In genomic region chr12:50411051-50411660, GRCh38 we compare ENCODE assay signal across 28 cellular contexts. TPM values are rescaled to one million over a fixed set of nuclear protein-coding genes. Genes with fewer than 3 reads are reported as not detected.
DNase-seq lines count a peak whose midpoint lies in the region; ATAC-seq, FAIRE-seq and TF ChIP-seq lines count a peak whose summit lies in the region.
"Had no signal": no experiment of that assay in that cellular context is flagged by ENCODE, and none has a peak within 500 bp of the region (broad histone marks: within the 10 kb centered on the region; RNA-seq: fewer than 3 reads in every experiment).

No MANE protein-coding gene starts in this region.

- TF ChIP-seq RAD21 in GM12878 (IDR thresholded peaks at IDR 0.05; ENCODE audit: insufficient read depth, low read depth, low read length), result no peak

- H3K36me3 ChIP-seq in GM12878 (ENCODE audit: control insufficient read depth in 2 of 2, insufficient read depth in 2 of 2, low read length in 1 of 2) (peaks cover 0 to 3% of the 10 kb centered on the region in 2 experiments; a peak in 2 of 4 replicates), thyroid gland (no peaks in the 10 kb centered on the region), GM23248 (ENCODE audit: low read depth) (0 out of 2 replicates have a peak, but pooled peaks cover 3% of the 10 kb centered on the region)
- H3K36me3 ChIP-seq: colonic mucosa, sigmoid colon had no signal

- H3K27ac ChIP-seq in GM12878 (ENCODE audit: control insufficient read depth, insufficient read depth) (no peak overlapping the region), thyroid gland (no peak overlapping the region), GM23248 (no peak overlapping the region)
- H3K27ac ChIP-seq: colonic mucosa, esophagus muscularis mucosa, parathyroid adenoma, sigmoid colon, SJCRH30 had no signal

- H3K4me1 ChIP-seq in GM12878 (ENCODE audit: control insufficient read depth, insufficient read depth, low read length) (no peaks in the 10 kb centered on the region), thyroid gland (peaks cover 6 to 8% of the 10 kb centered on the region in 2 donors), GM23248 (ENCODE audit: insufficient read depth) (no peaks in the 10 kb centered on the region)
- H3K4me1 ChIP-seq: colonic mucosa, parathyroid adenoma, SJCRH30 had no signal

- H4K20me1 ChIP-seq in GM12878 (ENCODE audit: control insufficient read depth, insufficient read depth) (no peaks in the 10 kb centered on the region), GM23248 (ENCODE audit: insufficient read depth) (peaks cover 12% of the 10 kb centered on the region)

- no peaks in the 10 kb centered on the region; the same call in 2 of the 3 replicates for H3K9me3 ChIP-seq in GM12878 (replicated peaks; ENCODE audit: control insufficient read depth, insufficient read depth, low read length)
- no peaks in the 10 kb centered on the region for H3K9me3 ChIP-seq in thyroid gland
- H3K9me3 ChIP-seq in GM23248 (ENCODE audit: low read depth), result no peaks in the 10 kb centered on the region
- H3K9me3 ChIP-seq: colonic mucosa, esophagus muscularis mucosa, sigmoid colon, SJCRH30 had no signal

- RAD21 ChIA-PET in GM12878 (lab: Charles Lee; ENCODE audit: unreplicated experiment), result interaction anchor here (0.5 kb wide), 1 partner anchor 239 kb away, joined by 3 read pairs; no protein-coding TSS in a partner anchor

- POLR2A ChIA-PET in GM12878 (lab: Charles Lee), result interaction anchor here (0.7 to 0.8 kb wide), 2 partner anchors 49 to 128 kb away, joined by 3 to 5 read pairs; partner anchors contain the start of gene LIMA1

- H3K79me2 ChIP-seq in GM12878 (ENCODE audit: control insufficient read depth, insufficient read depth, low read length) (peaks cover 77% of the 10 kb centered on the region), GM23248 (ENCODE audit: insufficient read depth) (peaks cover 100% of the 10 kb centered on the region)

- CTCF ChIA-PET in GM12878 (lab: Yijun Ruan, JAX), result no interaction called here

- TF ChIP-seq POLR2A in NB4 (IDR thresholded peaks at IDR 0.05; ENCODE audit: extremely low read depth, insufficient read length) (no peak), GM12878 (IDR thresholded peaks at IDR 0.05; ENCODE audit: low read depth, low read length) (no peak), thyroid gland (IDR thresholded peaks at IDR 0.05) (no peak)

- H3K4me3 ChIP-seq in NB4 (ENCODE audit: low read depth, low read length) (no peak overlapping the region), GM12878 (no peak overlapping the region), thyroid gland (replicated peaks in 1 of 3) (no peak overlapping the region), GM23248 (no peak overlapping the region)
- H3K4me3 ChIP-seq: colonic mucosa, esophagus muscularis mucosa, sigmoid colon, SJCRH30 had no signal

- intact Hi-C loops in GM12878 (cut with micrococcal nuclease; ENCODE audit: unreplicated experiment) (no loop called here), thyroid gland (cut with DNase I) (no loop called here)

- H3F3A ChIP-seq in GM23248 (ENCODE audit: insufficient read depth), result no peaks in the 10 kb centered on the region

- whole genome bisulfite sequencing in GM12878 (ENCODE audit: insufficient coverage, insufficient replicate concordance, low lambda C conversion rate, missing lambda C conversion rate), result 90% methylated on average over 9 of the region's 9 CpGs
- WGBS in thyroid gland, 2 donors, result 77 to 83% methylated on average over 9 of the region's 9 CpGs
- 89 to 90% methylated on average over 9 of the region's 9 CpGs for WGBS in GM23248 (ENCODE audit: low coverage in 1 of 2, low lambda C conversion rate in 2 of 2, missing lambda C conversion rate in 2 of 2), 2 experiments

- DNase-seq in NB4 (ENCODE audit: low read depth) (peak; percentile 39), GM12878 (ENCODE audit: low read depth, low spot score) (no peak), left lobe of liver (ENCODE audit: low spot score) (no peak), thyroid gland (peak; percentile 59 to 62), GM23248 (no peak)
- DNase-seq in stimulated activated CD4-positive, alpha-beta T cell treated with anti-CD3 and anti-CD28 coated beads, Interleukin-4, amount 100 ng/mL, for 24 hours, result no peak
- DNase-seq: activated CD4-positive, alpha-beta T cell treated with anti-CD3 and anti-CD28 coated beads, Interleukin-2, amount 10 ng/mL, durations not matched to agents 24 days and 14 days; activated naive CD8-positive, alpha-beta T cell treated with anti-CD3 and anti-CD28 coated beads for 36 hours; CD8-positive, alpha-beta memory T cell; colonic mucosa; DMS53; effector memory CD8-positive, alpha-beta T cell; GF-D8; KG1; NCI-H1092 treated with DMSO at 0.1 percent for 48 hours; NCI-H1930; NCI-H446; nephron progenitor cell; PC-3; sigmoid colon; SJCRH30; substantia nigra; T-cell had no signal

- no peak for TF ChIP-seq CTCF in NB4 (IDR thresholded peaks at IDR 0.05; ENCODE audit: low read depth, low read length)
- TF ChIP-seq CTCF in GM12878 (IDR thresholded peaks at IDR 0.05 in 2 of 3, conservative IDR thresholded peaks at IDR 0.05 in 1 of 3; ENCODE audit: control insufficient read depth in 2 of 3, extremely low read depth in 1 of 3, insufficient read depth in 1 of 3, low read depth in 3 of 3, low read length in 3 of 3), result no peak
- TF ChIP-seq CTCF in thyroid gland (IDR thresholded peaks at IDR 0.05), result no peak

- no peak overlapping the region for H2AFZ ChIP-seq in GM12878 (ENCODE audit: control insufficient read depth, low read depth, low read length)
- H2AFZ ChIP-seq in GM23248, result no peak overlapping the region
- H2AFZ ChIP-seq: parathyroid adenoma had no signal

- no peak for TF ChIP-seq EP300 in GM12878 (IDR thresholded peaks at IDR 0.05; ENCODE audit: borderline replicate concordance in 1 of 2, control insufficient read depth in 1 of 2, low read depth in 2 of 2, low read length in 2 of 2)

- no peak overlapping the region for H3K4me2 ChIP-seq in GM12878 (ENCODE audit: control insufficient read depth, insufficient read depth)
- H3K4me2 ChIP-seq in GM23248 (ENCODE audit: unreplicated experiment), result no peak overlapping the region

- peak; percentile 97 for FAIRE-seq in GM12878 (lab: Jason Lieb, UNC)

- no TSS peak for BruUV-seq in GM12878 (replicated peaks; lab: Mats Ljungman, UMichigan)

- H3K9me2 ChIP-seq in GM23248 (ENCODE audit: insufficient read depth), result no peaks in the 10 kb centered on the region

- SMC1A ChIA-PET in GM12878 (lab: Charles Lee; ENCODE audit: uncharacterized antibody, unreplicated experiment), result interaction anchor here (0.8 kb wide), 2 partner anchors 8 to 16 kb away, joined by 3 read pairs; no protein-coding TSS in a partner anchor

- ATAC-seq in GM12878, result no peak
- ATAC-seq in left lobe of liver, result peak; percentile 65
- ATAC-seq in HG02884 (IDR thresholded peaks at IDR 0.05; ENCODE audit: unreplicated experiment), result no peak
- ATAC-seq: activated T-helper 17 cell treated with anti-CD3 and anti-CD28 coated beads, Interleukin-2, amount 50 U/mL, for 72 hours; effector memory CD8-positive, alpha-beta T cell; HCT116; PC-3; T-cell had no signal

- no peaks in the 10 kb centered on the region for H3K27me3 ChIP-seq in GM12878 (replicated peaks in 1 of 2; ENCODE audit: control insufficient read depth in 2 of 2, insufficient read depth in 2 of 2, low read length in 1 of 2)
- no peaks in the 10 kb centered on the region for H3K27me3 ChIP-seq in thyroid gland
- H3K27me3 ChIP-seq in GM23248 (replicated peaks; ENCODE audit: insufficient read depth), result no peaks in the 10 kb centered on the region
- H3K27me3 ChIP-seq: colonic mucosa, esophagus muscularis mucosa, sigmoid colon, SJCRH30 had no signal

- H3K9ac ChIP-seq in GM12878 (ENCODE audit: control insufficient read depth, insufficient read depth, low read length) (no peak overlapping the region), GM23248 (no peak overlapping the region)
- H3K9ac ChIP-seq: parathyroid adenoma had no signal

- in situ Hi-C loops in GM12878 (cut with MboI) (no loop called here), GM23248 (cut with MboI) (no loop called here)

RNA-seq across cellular contexts. Expression of gene LARP4, which starts 10.5 kb away (rescaled TPM):
- 53.9 and 56.5 TPM in 2 replicates for total RNA-seq in GM12878 (2013; cell fraction: nucleolus; rRNA removed)
- total RNA-seq in GM12878 (2014; rRNA removed), result 28.3 and 29.9 TPM in 2 replicates
- total RNA-seq in GM12878 (2014; rRNA removed; fragmentation: Illumina TruSeq; extraction: Trizol), result 40.4 and 41.2 TPM in 2 replicates
- total RNA-seq in GM12878 (2021), result 55.8 and 56.2 TPM in 2 replicates
- polyA plus RNA-seq in GM12878 (2011; ENCODE audit: low read depth), result 7.1 TPM
- polyA plus RNA-seq in GM12878 (2011; rRNA removed), result 29.9 and 38.5 TPM in 2 replicates
- polyA plus RNA-seq in GM12878 (2011; cell fraction: cytosol; rRNA removed), result 13.9 and 14.5 TPM in 2 replicates
- 18.4 and 22.3 TPM in 2 replicates for polyA plus RNA-seq in GM12878 (2011; cell fraction: nucleus; rRNA removed)
- polyA plus RNA-seq in GM12878 (2012), result 9.2 and 10.7 TPM in 2 replicates
- polyA plus RNA-seq in GM12878 (2014; fragmentation: Illumina TruSeq; extraction: Trizol), result 51.2 and 52.0 TPM in 2 replicates
- 10 to 100 TPM; 24.1 to 26.6 TPM for polyA plus RNA-seq in GM12878 (2014; fragmentation: Nextera tagmentation; extraction: Ambion mirVana)
- 25.0 and 26.5 TPM in 2 replicates for polyA plus RNA-seq in GM12878 (2014; rRNA removed)
- 10 to 100 TPM; 65.4 to 72.6 TPM for polyA plus RNA-seq in GM12878 (2016; fragmentation: Nextera tagmentation; extraction: Ambion mirVana)
- 25.9 and 43.2 TPM in 2 replicates for polyA minus RNA-seq in GM12878 (2011; rRNA and poly(A)+ RNA removed)
- 23.6 and 28.5 TPM in 2 replicates for polyA minus RNA-seq in GM12878 (2011; cell fraction: cytosol; rRNA and poly(A)+ RNA removed)
- 10.8 and 16.3 TPM in 2 replicates for polyA minus RNA-seq in GM12878 (2011; cell fraction: nucleus; rRNA and poly(A)+ RNA removed)
- 67.1 TPM for total RNA-seq in left lobe of liver
- 10 to 100 TPM; 42.5 to 77.3 (median 50.0) TPM for total RNA-seq in thyroid gland
- 17.4 and 27.1 TPM in 2 replicates for total RNA-seq in GM23248 (2014; rRNA removed; shearing (Covaris generic))
- polyA plus RNA-seq in GM23248 (2016; fragmentation: Nextera tagmentation; extraction: Ambion mirVana), result 30.9 and 34.6 TPM in 2 replicates

RNA-seq across cellular contexts. Expression of gene FAM186A, which starts 14.7 kb away (rescaled TPM):
- total RNA-seq in GM12878 (2013; cell fraction: nucleolus; rRNA removed), result not detected in 2 replicates
- total RNA-seq in GM12878 (2014; rRNA removed) (not detected in 2 replicates), GM12878 (2014; rRNA removed; fragmentation: Illumina TruSeq; extraction: Trizol) (not detected in 2 replicates), GM12878 (2021) (not detected in 2 replicates), left lobe of liver (not detected), thyroid gland (not detected)
- polyA plus RNA-seq in GM12878 (2011; ENCODE audit: low read depth), result not detected
- polyA plus RNA-seq in GM12878 (2011; rRNA removed) (not detected in 2 replicates), GM12878 (2014; fragmentation: Illumina TruSeq; extraction: Trizol) (not detected in 2 replicates), GM12878 (2014; fragmentation: Nextera tagmentation; extraction: Ambion mirVana) (under 1 TPM; 0.04 to 0.06 TPM), GM12878 (2014; rRNA removed) (not detected in 2 replicates), GM12878 (2016; fragmentation: Nextera tagmentation; extraction: Ambion mirVana) (under 1 TPM; 0.11 TPM), GM23248 (2016; fragmentation: Nextera tagmentation; extraction: Ambion mirVana) (not detected in 2 replicates)
- not detected in 2 replicates for polyA plus RNA-seq in GM12878 (2011; cell fraction: cytosol; rRNA removed)
- polyA plus RNA-seq in GM12878 (2011; cell fraction: nucleus; rRNA removed), result not detected in 2 replicates
- 0.10 and 0.14 TPM in 2 replicates for polyA plus RNA-seq in GM12878 (2012)
- not detected in 2 replicates for polyA minus RNA-seq in GM12878 (2011; rRNA and poly(A)+ RNA removed)
- not detected in 2 replicates for polyA minus RNA-seq in GM12878 (2011; cell fraction: cytosol; rRNA and poly(A)+ RNA removed)
- not detected in 2 replicates for polyA minus RNA-seq in GM12878 (2011; cell fraction: nucleus; rRNA and poly(A)+ RNA removed)
- not detected in 2 replicates for total RNA-seq in GM23248 (2014; rRNA removed; shearing (Covaris generic))
- total RNA-seq: activated CD4-positive, alpha-beta T cell treated with anti-CD3 and anti-CD28 coated beads, Interleukin-2, amount 10 ng/mL, durations not matched to agents 24 days and 14 days; activated naive CD8-positive, alpha-beta T cell treated with anti-CD3 and anti-CD28 coated beads for 36 hours; activated T-helper 17 cell treated with anti-CD3 and anti-CD28 coated beads, Interleukin-2, amount 50 U/mL, for 72 hours; CD8-positive, alpha-beta memory T cell; colonic mucosa; esophagus muscularis mucosa; PC-3; sigmoid colon; T-cell had no signal
- polyA plus RNA-seq: CD8-positive, alpha-beta memory T cell; sigmoid colon had no signal

Comparison
In these comparisons a context has a peak if more than half of its experiments do, and no peak if none do; other contexts are left out.
1. DNase-seq: peak in NB4 (single experiment) and thyroid gland (2 of 2); none in GM12878 (single experiment), left lobe of liver (single experiment), stimulated activated CD4-positive, alpha-beta T cell treated with anti-CD3 and anti-CD28 coated beads, Interleukin-4, amount 100 ng/mL, for 24 hours (single experiment) and GM23248 (single experiment).